ENCODE assay signal across 14 cellular contexts in genomic region chrX:123906557-123907316, GRCh38. TPM values are rescaled to one million over a fixed set of nuclear protein-coding genes. Genes with fewer than 3 reads are reported as not detected.
A peak's percentile ranks its signal among the peaks of the same experiment; 100 is the strongest.
DNase-seq lines count a peak whose midpoint lies in the region; ATAC-seq, FAIRE-seq and TF ChIP-seq lines count a peak whose summit lies in the region.
"Had no signal": no experiment of that assay in that cellular context is flagged by ENCODE, and none has a peak within 500 bp of the region (broad histone marks: within the 10 kb centered on the region; RNA-seq: fewer than 3 reads in every experiment).

No MANE protein-coding gene starts in this region.

- no peak overlapping the region for H2AFZ ChIP-seq in GM12878 (ENCODE audit: control insufficient read depth, low read depth, low read length)
- no peak overlapping the region for H2AFZ ChIP-seq in mesenchymal stem cell (ENCODE audit: low read depth, low read length)

- H2BK120ac ChIP-seq in mesenchymal stem cell (ENCODE audit: low read depth, low read length), result no peak overlapping the region

- H3K79me2 ChIP-seq in GM12878 (ENCODE audit: control insufficient read depth, insufficient read depth, low read length), result no peaks in the 10 kb centered on the region

- H3K4ac ChIP-seq in mesenchymal stem cell (ENCODE audit: low read depth in 1 of 2, low read length in 2 of 2), result no peak overlapping the region

- CTCF ChIA-PET in GM12878 (lab: Yijun Ruan, JAX), result interaction anchor here (1.2 kb wide), 1 partner anchor 10 kb away, joined by 3 read pairs; no protein-coding TSS in a partner anchor

- no peak overlapping the region for H2BK15ac ChIP-seq in mesenchymal stem cell (ENCODE audit: low read depth, poor library complexity, severe bottlenecking)

- H2BK5ac ChIP-seq in mesenchymal stem cell (ENCODE audit: low read depth, low read length, poor library complexity, severe bottlenecking), result no peak overlapping the region

- H3K4me1 ChIP-seq in GM12878 (ENCODE audit: control insufficient read depth, insufficient read depth, low read length), result no peaks in the 10 kb centered on the region
- no peaks in the 10 kb centered on the region for H3K4me1 ChIP-seq in mesenchymal stem cell (ENCODE audit: control insufficient read depth, insufficient read depth, low read depth, low read length)
- peaks cover 2 to 9% of the 10 kb centered on the region in 2 donors for H3K4me1 ChIP-seq in thyroid gland
- H3K4me1 ChIP-seq in prostate gland (replicated peaks), result no peaks in the 10 kb centered on the region

- no peak overlapping the region for H4K91ac ChIP-seq in mesenchymal stem cell (ENCODE audit: low read length)

- H3K4me2 ChIP-seq in GM12878 (ENCODE audit: control insufficient read depth, insufficient read depth) (no peak overlapping the region), mesenchymal stem cell (ENCODE audit: low read length, poor library complexity, severe bottlenecking) (no peak overlapping the region)
- H3K4me2 ChIP-seq: SK-N-SH had no signal

- H3K36me3 ChIP-seq in GM12878 (ENCODE audit: control insufficient read depth in 2 of 2, insufficient read depth in 2 of 2, low read length in 1 of 2) (no peaks in the 10 kb centered on the region; a peak in 1 of 4 replicates), mesenchymal stem cell (ENCODE audit: control insufficient read depth in 1 of 2, insufficient read depth in 2 of 2, low read depth in 1 of 2, low read length in 2 of 2) (peaks cover 0 to 53% of the 10 kb centered on the region in 2 experiments), thyroid gland (no peaks in the 10 kb centered on the region), prostate gland (no peaks in the 10 kb centered on the region)

- TF ChIP-seq POLR2A in GM12878 (IDR thresholded peaks at IDR 0.05; ENCODE audit: low read depth, low read length), result no peak
- TF ChIP-seq POLR2A in thyroid gland (IDR thresholded peaks at IDR 0.05), result no peak
- no peak for TF ChIP-seq POLR2A in prostate gland (IDR thresholded peaks at IDR 0.05)

- H2BK12ac ChIP-seq in mesenchymal stem cell (ENCODE audit: low read length in 2 of 2), result no peak overlapping the region

- intact Hi-C loops in GM12878 (cut with micrococcal nuclease; ENCODE audit: unreplicated experiment), result no loop called here
- intact Hi-C loops in thyroid gland (cut with DNase I), result no loop called here
- intact Hi-C loops in prostate gland (cut with DNase I), result no loop called here

- RAD21 ChIA-PET in GM12878 (lab: Charles Lee; ENCODE audit: unreplicated experiment), result no interaction called here

- BruUV-seq in GM12878 (replicated peaks; lab: Mats Ljungman, UMichigan), result no TSS peak

- TF ChIP-seq CTCF in C4-2B (conservative IDR thresholded peaks at IDR 0.05) (no peak), GM12878 (IDR thresholded peaks at IDR 0.05 in 2 of 3, conservative IDR thresholded peaks at IDR 0.05 in 1 of 3; ENCODE audit: control insufficient read depth in 2 of 3, extremely low read depth in 1 of 3, insufficient read depth in 1 of 3, low read depth in 3 of 3, low read length in 3 of 3) (no peak), thyroid gland (IDR thresholded peaks at IDR 0.05) (no peak), prostate gland (IDR thresholded peaks at IDR 0.05) (no peak)

- H3K4me3 ChIP-seq in GM12878 (no peak overlapping the region), mesenchymal stem cell (ENCODE audit: insufficient read depth in 1 of 2, low read depth in 1 of 2, low read length in 2 of 2) (no peak overlapping the region), thyroid gland (replicated peaks in 1 of 3) (no peak overlapping the region), prostate gland (no peak overlapping the region)

- H3K18ac ChIP-seq in mesenchymal stem cell (ENCODE audit: low read depth in 1 of 2, low read length in 2 of 2), result no peak overlapping the region

- peak; percentile 31 for DNase-seq in ELR (ENCODE audit: low read depth)
- no peak for DNase-seq in GM12878 (ENCODE audit: low read depth, low spot score)
- DNase-seq in mesenchymal stem cell, result peak; percentile 14
- no peak for DNase-seq in thyroid gland
- DNase-seq in prostate gland (ENCODE audit: low spot score), result no peak
- DNase-seq: amniotic stem cell; CD4-positive, alpha-beta memory T cell; dermis blood vessel endothelial cell; NCI-H1048; SK-N-SH; stimulated activated CD4-positive, alpha-beta T cell treated with anti-CD3 and anti-CD28 coated beads, Interleukin-2, amount 100 ng/mL, for 24 hours had no signal

- H3K27me3 ChIP-seq in GM12878 (replicated peaks in 1 of 2; ENCODE audit: control insufficient read depth in 2 of 2, insufficient read depth in 2 of 2, low read length in 1 of 2) (no peaks in the 10 kb centered on the region), mesenchymal stem cell (ENCODE audit: control insufficient read depth in 1 of 2, insufficient read depth in 1 of 2, low read length in 2 of 2) (no peaks in the 10 kb centered on the region), thyroid gland (no peaks in the 10 kb centered on the region), prostate gland (replicated peaks; ENCODE audit: insufficient read depth) (no peaks in the 10 kb centered on the region)

- H4K8ac ChIP-seq in mesenchymal stem cell (ENCODE audit: low read length), result no peak overlapping the region

- POLR2A ChIA-PET in GM12878 (lab: Charles Lee), result no interaction called here

- 54% methylated on average over 8 of the region's 8 CpGs for WGBS in GM12878 (ENCODE audit: insufficient coverage, insufficient replicate concordance, low lambda C conversion rate, missing lambda C conversion rate)
- WGBS in mesenchymal stem cell, result 96% methylated on average over 2 of the region's 8 CpGs
- WGBS in thyroid gland, 2 donors, result 91 to 93% methylated on average over 8 of the region's 8 CpGs
- 59% methylated on average over 8 of the region's 8 CpGs for WGBS in prostate gland

- no peak for TF ChIP-seq EP300 in GM12878 (IDR thresholded peaks at IDR 0.05; ENCODE audit: borderline replicate concordance in 1 of 2, control insufficient read depth in 1 of 2, low read depth in 2 of 2, low read length in 2 of 2)

- ATAC-seq in GM12878 (no peak), HG03139 (IDR thresholded peaks at IDR 0.05; ENCODE audit: unreplicated experiment) (no peak)

- no peaks in the 10 kb centered on the region for H3K9me3 ChIP-seq in GM12878 (replicated peaks; ENCODE audit: control insufficient read depth, insufficient read depth, low read length)
- H3K9me3 ChIP-seq in mesenchymal stem cell (ENCODE audit: control insufficient read depth, low read length), result no peaks in the 10 kb centered on the region
- H3K9me3 ChIP-seq in thyroid gland, result no peaks in the 10 kb centered on the region
- no peaks in the 10 kb centered on the region for H3K9me3 ChIP-seq in prostate gland
- H3K9me3 ChIP-seq: SK-N-SH had no signal

- H4K20me1 ChIP-seq in GM12878 (ENCODE audit: control insufficient read depth, insufficient read depth), result no peaks in the 10 kb centered on the region

- H3K9ac ChIP-seq in GM12878 (ENCODE audit: control insufficient read depth, insufficient read depth, low read length) (no peak overlapping the region), mesenchymal stem cell (ENCODE audit: low read length) (no peak overlapping the region)
- H3K9ac ChIP-seq: SK-N-SH had no signal

- H3K79me1 ChIP-seq in mesenchymal stem cell (replicated peaks; ENCODE audit: low read length, poor library complexity, severe bottlenecking), result peaks cover 3% of the 10 kb centered on the region

- FAIRE-seq in GM12878 (lab: Jason Lieb, UNC), result peak; percentile 75

- H2AK5ac ChIP-seq in mesenchymal stem cell (ENCODE audit: low read length, severe bottlenecking), result no peak overlapping the region

- SMC1A ChIA-PET in GM12878 (lab: Charles Lee; ENCODE audit: uncharacterized antibody, unreplicated experiment), result no interaction called here

- TF ChIP-seq RAD21 in GM12878 (IDR thresholded peaks at IDR 0.05; ENCODE audit: insufficient read depth, low read depth, low read length), result no peak

- no peak overlapping the region for H3K14ac ChIP-seq in mesenchymal stem cell (ENCODE audit: low read length in 2 of 2)

- no peak overlapping the region for H3K23ac ChIP-seq in mesenchymal stem cell (ENCODE audit: low read length in 2 of 2)

- in situ Hi-C loops in GM12878 (cut with MboI), result no loop called here

- H3K27ac ChIP-seq in C4-2B, result peak overlapping the region; percentile 23; the same call in 1 of the 2 replicates
- no peak overlapping the region for H3K27ac ChIP-seq in GM12878 (ENCODE audit: control insufficient read depth, insufficient read depth)
- no peak overlapping the region for H3K27ac ChIP-seq in mesenchymal stem cell (ENCODE audit: low read length, poor library complexity, severe bottlenecking)
- H3K27ac ChIP-seq in thyroid gland, result no peak overlapping the region
- H3K27ac ChIP-seq in prostate gland, result no peak overlapping the region
- H3K27ac ChIP-seq: VCaP had no signal

RNA-seq across cellular contexts. Expression of gene XIAP, which starts 46.9 kb away (rescaled TPM):
- total RNA-seq in GM12878 (2013; cell fraction: nucleolus; rRNA removed), result 43.2 and 47.7 TPM in 2 replicates
- total RNA-seq in GM12878 (2014; rRNA removed), result 13.2 and 16.9 TPM in 2 replicates
- 19.6 and 21.1 TPM in 2 replicates for total RNA-seq in GM12878 (2014; rRNA removed; fragmentation: Illumina TruSeq; extraction: Trizol)
- total RNA-seq in GM12878 (2021), result 17.7 and 20.8 TPM in 2 replicates
- 3.5 TPM for polyA plus RNA-seq in GM12878 (2011; ENCODE audit: low read depth)
- 17.0 and 27.2 TPM in 2 replicates for polyA plus RNA-seq in GM12878 (2011; rRNA removed)
- 6.3 and 7.1 TPM in 2 replicates for polyA plus RNA-seq in GM12878 (2011; cell fraction: cytosol; rRNA removed)
- 3.9 and 5.8 TPM in 2 replicates for polyA plus RNA-seq in GM12878 (2011; cell fraction: nucleus; rRNA removed)
- 6.8 and 8.9 TPM in 2 replicates for polyA plus RNA-seq in GM12878 (2012)
- polyA plus RNA-seq in GM12878 (2014; fragmentation: Illumina TruSeq; extraction: Trizol), result 12.1 and 15.8 TPM in 2 replicates
- polyA plus RNA-seq in GM12878 (2014; fragmentation: Nextera tagmentation; extraction: Ambion mirVana), result 1 to 10 TPM; 3.3 to 6.2 TPM
- polyA plus RNA-seq in GM12878 (2014; rRNA removed), result 11.7 and 18.4 TPM in 2 replicates
- 1 to 10 TPM; 6.8 to 8.4 TPM for polyA plus RNA-seq in GM12878 (2016; fragmentation: Nextera tagmentation; extraction: Ambion mirVana)
- polyA minus RNA-seq in GM12878 (2011; rRNA and poly(A)+ RNA removed), result 4.4 and 12.1 TPM in 2 replicates
- 4.7 and 5.2 TPM in 2 replicates for polyA minus RNA-seq in GM12878 (2011; cell fraction: cytosol; rRNA and poly(A)+ RNA removed)
- polyA minus RNA-seq in GM12878 (2011; cell fraction: nucleus; rRNA and poly(A)+ RNA removed), result 3.5 and 6.2 TPM in 2 replicates
- polyA plus RNA-seq in mesenchymal stem cell (2013, experiment 1 of 2), result 17.0 TPM
- polyA plus RNA-seq in mesenchymal stem cell (2013, experiment 2 of 2), result 20.9 TPM
- total RNA-seq in thyroid gland, result 10 to 100 TPM; 35.9 to 54.0 (median 48.8) TPM
- total RNA-seq in prostate gland, result 10 to 100 TPM; 30.0 to 56.4 TPM

RNA-seq across cellular contexts. Expression of gene STAG2, which starts 54.8 kb away (rescaled TPM):
- 144 and 145 TPM in 2 replicates for total RNA-seq in GM12878 (2013; cell fraction: nucleolus; rRNA removed)
- total RNA-seq in GM12878 (2014; rRNA removed), result 50.7 and 64.2 TPM in 2 replicates
- total RNA-seq in GM12878 (2014; rRNA removed; fragmentation: Illumina TruSeq; extraction: Trizol), result 84.2 and 85.4 TPM in 2 replicates
- 61.4 and 64.2 TPM in 2 replicates for total RNA-seq in GM12878 (2021)
- polyA plus RNA-seq in GM12878 (2011; ENCODE audit: low read depth), result 20.1 TPM
- polyA plus RNA-seq in GM12878 (2011; rRNA removed), result 72.3 and 119 TPM in 2 replicates
- 21.7 and 28.5 TPM in 2 replicates for polyA plus RNA-seq in GM12878 (2011; cell fraction: cytosol; rRNA removed)
- polyA plus RNA-seq in GM12878 (2011; cell fraction: nucleus; rRNA removed), result 31.0 and 38.0 TPM in 2 replicates
- 32.3 and 40.4 TPM in 2 replicates for polyA plus RNA-seq in GM12878 (2012)
- polyA plus RNA-seq in GM12878 (2014; fragmentation: Illumina TruSeq; extraction: Trizol), result 63.8 and 78.2 TPM in 2 replicates
- polyA plus RNA-seq in GM12878 (2014; fragmentation: Nextera tagmentation; extraction: Ambion mirVana), result 10 to 100 TPM; 26.9 to 27.8 TPM
- polyA plus RNA-seq in GM12878 (2014; rRNA removed), result 25.7 and 30.8 TPM in 2 replicates
- 10 to 100 TPM; 40.7 to 42.7 TPM for polyA plus RNA-seq in GM12878 (2016; fragmentation: Nextera tagmentation; extraction: Ambion mirVana)
- polyA minus RNA-seq in GM12878 (2011; rRNA and poly(A)+ RNA removed), result 75.2 and 145 TPM in 2 replicates
- 42.8 and 55.6 TPM in 2 replicates for polyA minus RNA-seq in GM12878 (2011; cell fraction: cytosol; rRNA and poly(A)+ RNA removed)
- polyA minus RNA-seq in GM12878 (2011; cell fraction: nucleus; rRNA and poly(A)+ RNA removed), result 31.2 and 38.6 TPM in 2 replicates
- 30.9 TPM for polyA plus RNA-seq in mesenchymal stem cell (2013, experiment 1 of 2)
- polyA plus RNA-seq in mesenchymal stem cell (2013, experiment 2 of 2), result 35.6 TPM
- total RNA-seq in thyroid gland, result 100 to 1,000 TPM in 3 of 4 donors, 10 to 100 TPM in 1; 88.0 to 108 (median 104) TPM
- 10 to 100 TPM; 32.6 to 51.2 TPM for total RNA-seq in prostate gland

Comparison
In these comparisons a context has a peak if more than half of its experiments do, and no peak if none do; other contexts are left out.
1. DNase-seq: peak in ELR (single experiment) and mesenchymal stem cell (single experiment); none in GM12878 (single experiment), thyroid gland (0 of 2) and prostate gland (single experiment).